In genomic region chr6:43435682-43436437, GRCh38 we compare ENCODE assay signal across 1 cellular context.
TF ChIP-seq lines count a peak whose summit lies in the region.

No MANE protein-coding gene starts in this region.

TF ChIP-seq in K562, 482 proteins besides CTCF, POLR2A, EP300 and RAD21:
- TF ChIP-seq NEUROD1 (IDR thresholded peaks at IDR 0.05; ENCODE audit: borderline replicate concordance, low read depth, low read length, partially characterized antibody) (no peak), E4F1 (CRISPR knock-in tag; IDR thresholded peaks at IDR 0.05; ENCODE audit: borderline replicate concordance) (no peak), RREB1 (CRISPR knock-in tag; IDR thresholded peaks at IDR 0.05) (no peak), THRA (IDR thresholded peaks at IDR 0.05) (no peak), RBBP5 (IDR thresholded peaks at IDR 0.05; ENCODE audit: borderline replicate concordance, insufficient read depth, low read length, poor library complexity, severe bottlenecking) (no peak), DMBX1 (CRISPR knock-in tag; IDR thresholded peaks at IDR 0.05; ENCODE audit: borderline replicate concordance) (no peak), USF2 (CRISPR knock-in tag; IDR thresholded peaks at IDR 0.05) (no peak), BMI1 (IDR thresholded peaks at IDR 0.05; ENCODE audit: low read length) (no peak), POLR2AphosphoS2 (IDR thresholded peaks at IDR 0.05; ENCODE audit: low read length) (peak; percentile 14; the same call in 1 of the 2 replicates), ZNF639 (CRISPR knock-in tag; conservative IDR thresholded peaks at IDR 0.05 in 1 of 2, IDR thresholded peaks at IDR 0.05 in 1 of 2) (0 out of 4 replicates have a peak, but pooled peaks of 1 of the 2 experiments have one; percentile 66), BRF2 (IDR thresholded peaks at IDR 0.05; ENCODE audit: borderline replicate concordance, insufficient read depth, insufficient read length) (no peak), THAP7 (CRISPR knock-in tag; IDR thresholded peaks at IDR 0.05) (no peak)
